13 cellular contexts compared by ENCODE assay signal in genomic region chr10:71774916-71775702, GRCh38. TPM values are rescaled to one million over a fixed set of nuclear protein-coding genes. Genes with fewer than 3 reads are reported as not detected.
A peak's percentile ranks its signal among the peaks of the same experiment; 100 is the strongest.
DNase-seq lines count a peak whose midpoint lies in the region; ATAC-seq, FAIRE-seq and TF ChIP-seq lines count a peak whose summit lies in the region.
"Had no signal": no experiment of that assay in that cellular context is flagged by ENCODE, and none has a peak within 500 bp of the region (broad histone marks: within the 10 kb centered on the region; RNA-seq: fewer than 3 reads in every experiment).

No MANE protein-coding gene starts in this region.

- peak overlapping the region; percentile 99; the same call in 1 of the 2 replicates for H3K4me2 ChIP-seq in GM12878 (ENCODE audit: control insufficient read depth, insufficient read depth)

- RAD21 ChIA-PET in GM12878 (lab: Charles Lee; ENCODE audit: unreplicated experiment): interaction anchor here (1.2 kb wide), 1 partner anchor 121 kb away, joined by 3 read pairs; no protein-coding TSS in a partner anchor

- no peaks in the 10 kb centered on the region for H3K9me3 Mint-ChIP-seq in CD8-positive, alpha-beta T cell
- no peaks in the 10 kb centered on the region for H3K9me3 Mint-ChIP-seq in natural killer cell treated with Interleukin-12 subunit alpha and Interleukin-12 subunit beta and Interleukin-15 and Interleukin-18, amount 100 ng/mL, for 72 hours
- H3K9me3 Mint-ChIP-seq: nephron had no signal

- CTCF ChIA-PET in CD8-positive, alpha-beta T cell (lab: Charles Lee): interaction anchor here (2.9 to 16.6 kb wide), 9 partner anchors 12 to 457 kb away, joined by 17 to 242 read pairs (median 38); partner anchors contain the start of gene SLC29A3
- CTCF ChIA-PET in GM12878 (lab: Yijun Ruan, JAX): interaction anchor here (1.2 to 7.2 kb wide), 10 partner anchors 17 to 274 kb away, joined by 3 to 97 read pairs (median 12); no protein-coding TSS in a partner anchor

- H3K4me3 Mint-ChIP-seq in CD8-positive, alpha-beta T cell: peak overlapping the region; percentile 95
- H3K4me3 Mint-ChIP-seq in natural killer cell treated with Interleukin-12 subunit alpha and Interleukin-12 subunit beta and Interleukin-15 and Interleukin-18, amount 100 ng/mL, for 72 hours: peak overlapping the region; percentile 41

- no peaks in the 10 kb centered on the region for H3K36me3 ChIP-seq in CD8-positive, alpha-beta T cell (ENCODE audit: insufficient read depth, low read length)
- H3K36me3 ChIP-seq in GM12878 (ENCODE audit: control insufficient read depth in 2 of 2, insufficient read depth in 2 of 2, low read length in 1 of 2): no peaks in the 10 kb centered on the region
- H3K36me3 ChIP-seq: uterus had no signal

- no peaks in the 10 kb centered on the region for H3K9me3 ChIP-seq in CD8-positive, alpha-beta T cell (ENCODE audit: low read length)
- peaks cover 4% of the 10 kb centered on the region; the same call in 2 of the 3 replicates for H3K9me3 ChIP-seq in GM12878 (replicated peaks; ENCODE audit: control insufficient read depth, insufficient read depth, low read length)
- H3K9me3 ChIP-seq: uterus had no signal

- no peak for TF ChIP-seq RAD21 in GM12878 (IDR thresholded peaks at IDR 0.05; ENCODE audit: insufficient read depth, low read depth, low read length)

- TF ChIP-seq CTCF in CD8-positive, alpha-beta T cell (IDR thresholded peaks at IDR 0.05): no peak
- TF ChIP-seq CTCF in NB4 (IDR thresholded peaks at IDR 0.05; ENCODE audit: low read depth, low read length) (no peak), GM12878 (IDR thresholded peaks at IDR 0.05 in 2 of 3, conservative IDR thresholded peaks at IDR 0.05 in 1 of 3; ENCODE audit: control insufficient read depth in 2 of 3, extremely low read depth in 1 of 3, insufficient read depth in 1 of 3, low read depth in 3 of 3, low read length in 3 of 3) (no peak)

- TF ChIP-seq EP300 in GM12878 (IDR thresholded peaks at IDR 0.05; ENCODE audit: borderline replicate concordance in 1 of 2, control insufficient read depth in 1 of 2, low read depth in 2 of 2, low read length in 2 of 2): no peak

- DNase-seq in CD8-positive, alpha-beta T cell: no peak
- DNase-seq in NB4 (ENCODE audit: low read depth) (peak; percentile 100), GM12878 (ENCODE audit: low read depth, low spot score) (no peak), NCI-H2227 (lab: John Stamatoyannopoulos, UW; ENCODE audit: unreplicated experiment) (no peak), retina (no peak)
- DNase-seq in natural killer cell treated with Interleukin-12 subunit alpha and Interleukin-12 subunit beta and Interleukin-15 and Interleukin-18, amount 100 ng/mL, for 72 hours (ENCODE audit: low spot score): no peak
- DNase-seq in stimulated activated CD4-positive, alpha-beta T cell treated with anti-CD3 and anti-CD28 coated beads, Interleukin-4, amount 100 ng/mL, for 4 hours: no peak
- DNase-seq: NCI-H2171; stimulated activated CD4-positive, alpha-beta T cell treated with anti-CD3 and anti-CD28 coated beads, Interleukin-2, amount 100 ng/mL, for 24 hours had no signal

- peaks cover 27% of the 10 kb centered on the region for H3K36me3 Mint-ChIP-seq in CD8-positive, alpha-beta T cell
- H3K36me3 Mint-ChIP-seq in natural killer cell treated with Interleukin-12 subunit alpha and Interleukin-12 subunit beta and Interleukin-15 and Interleukin-18, amount 100 ng/mL, for 72 hours: no peaks in the 10 kb centered on the region

- H3K27ac ChIP-seq in CD8-positive, alpha-beta T cell (ENCODE audit: low read depth, low read length): peak overlapping the region; percentile 21
- peak overlapping the region; percentile 4; the same call in 1 of the 2 replicates for H3K27ac ChIP-seq in GM12878 (ENCODE audit: control insufficient read depth, insufficient read depth)
- H3K27ac ChIP-seq: SK-N-MC had no signal

- no peaks in the 10 kb centered on the region for H3K27me3 Mint-ChIP-seq in CD8-positive, alpha-beta T cell (ENCODE audit: low read depth)
- H3K27me3 Mint-ChIP-seq in natural killer cell treated with Interleukin-12 subunit alpha and Interleukin-12 subunit beta and Interleukin-15 and Interleukin-18, amount 100 ng/mL, for 72 hours: no peaks in the 10 kb centered on the region

- H3K9ac ChIP-seq in GM12878 (ENCODE audit: control insufficient read depth, insufficient read depth, low read length): no peak overlapping the region

- peaks cover 17% of the 10 kb centered on the region for H3K79me2 ChIP-seq in GM12878 (ENCODE audit: control insufficient read depth, insufficient read depth, low read length)

- 0 out of 2 replicates have a peak overlapping the region, but pooled peaks have one; percentile 11 for H2AFZ ChIP-seq in GM12878 (ENCODE audit: control insufficient read depth, low read depth, low read length)

- no peak for TF ChIP-seq POLR2A in NB4 (IDR thresholded peaks at IDR 0.05; ENCODE audit: extremely low read depth, insufficient read length)
- no peak for TF ChIP-seq POLR2A in GM12878 (IDR thresholded peaks at IDR 0.05; ENCODE audit: low read depth, low read length)

- H3K4me1 ChIP-seq in CD8-positive, alpha-beta T cell (ENCODE audit: insufficient read depth, low read length): peaks cover 49% of the 10 kb centered on the region
- H3K4me1 ChIP-seq in GM12878 (ENCODE audit: control insufficient read depth, insufficient read depth, low read length): peaks cover 48% of the 10 kb centered on the region

- no peak for ATAC-seq in CD8-positive, alpha-beta T cell
- ATAC-seq in GM12878 (no peak), HG02870 (IDR thresholded peaks at IDR 0.05; ENCODE audit: unreplicated experiment) (no peak)
- peak; percentile 44 to 46 for ATAC-seq in natural killer cell treated with Interleukin-12 subunit alpha and Interleukin-12 subunit beta and Interleukin-15 and Interleukin-18, amount 100 ng/mL, for 72 hours

- BruUV-seq in GM12878 (replicated peaks; lab: Mats Ljungman, UMichigan): no TSS peak

- SMC1A ChIA-PET in GM12878 (lab: Charles Lee; ENCODE audit: uncharacterized antibody, unreplicated experiment): interaction anchor here (0.8 to 3.6 kb wide), 9 partner anchors 22 to 460 kb away, joined by 3 to 22 read pairs (median 4); no protein-coding TSS in a partner anchor

- no peaks in the 10 kb centered on the region for H3K27me3 ChIP-seq in CD8-positive, alpha-beta T cell (ENCODE audit: insufficient read depth, low read length)
- H3K27me3 ChIP-seq in GM12878 (replicated peaks in 1 of 2; ENCODE audit: control insufficient read depth in 2 of 2, insufficient read depth in 2 of 2, low read length in 1 of 2): no peaks in the 10 kb centered on the region
- H3K27me3 ChIP-seq: uterus had no signal

- POLR2A ChIA-PET in CD8-positive, alpha-beta T cell (lab: Charles Lee): interaction anchor here (0.7 to 14.9 kb wide), 6 partner anchors 22 to 396 kb away, joined by 3 to 300 read pairs (median 28); partner anchors contain the start of gene PSAP
- POLR2A ChIA-PET in GM12878 (lab: Charles Lee): no interaction called here

- H3K4me3 ChIP-seq in CD8-positive, alpha-beta T cell (ENCODE audit: low read depth, low read length): no peak overlapping the region
- peak overlapping the region; percentile 74 for H3K4me3 ChIP-seq in NB4 (ENCODE audit: low read depth, low read length)
- no peak overlapping the region for H3K4me3 ChIP-seq in GM12878
- H3K4me3 ChIP-seq: SK-N-MC, uterus had no signal

- intact Hi-C loops in CD8-positive, alpha-beta T cell (cut with DNase I, micrococcal nuclease): loop anchor here in 1 of 2 experiments (5.0 kb wide), 3 partner anchors 63 to 917 kb away; partner anchors contain the start of gene MCU
- intact Hi-C loops in GM12878 (cut with micrococcal nuclease; ENCODE audit: unreplicated experiment): no loop called here

- H3K4me1 Mint-ChIP-seq in CD8-positive, alpha-beta T cell (ENCODE audit: low read depth): peaks cover 59% of the 10 kb centered on the region
- peaks cover 44 to 57% of the 10 kb centered on the region in 2 donors for H3K4me1 Mint-ChIP-seq in natural killer cell treated with Interleukin-12 subunit alpha and Interleukin-12 subunit beta and Interleukin-15 and Interleukin-18, amount 100 ng/mL, for 72 hours (ENCODE audit: low read depth in 2 of 2)

- in situ Hi-C loops in GM12878 (cut with MboI): no loop called here

- H3K27ac Mint-ChIP-seq in CD8-positive, alpha-beta T cell: peak overlapping the region; percentile 87
- peak overlapping the region; percentile 97 to 99 for H3K27ac Mint-ChIP-seq in natural killer cell treated with Interleukin-12 subunit alpha and Interleukin-12 subunit beta and Interleukin-15 and Interleukin-18, amount 100 ng/mL, for 72 hours

- H4K20me1 ChIP-seq in GM12878 (ENCODE audit: control insufficient read depth, insufficient read depth): no peaks in the 10 kb centered on the region

- 50% methylated on average over 3 of the region's 3 CpGs for WGBS in GM12878 (ENCODE audit: insufficient coverage, insufficient replicate concordance, low lambda C conversion rate, missing lambda C conversion rate)

- no peak for FAIRE-seq in GM12878 (lab: Jason Lieb, UNC)

RNA-seq across cellular contexts. Expression of gene VSIR, which starts 1.8 kb away (rescaled TPM):
- total RNA-seq in CD8-positive, alpha-beta T cell: 10 to 100 TPM; 57.3 to 61.7 TPM
- 68.6 and 75.4 TPM in 2 replicates for total RNA-seq in GM12878 (2013; cell fraction: nucleolus; rRNA removed)
- total RNA-seq in GM12878 (2014; rRNA removed) (8.6 and 14.7 TPM in 2 replicates), GM12878 (2014; rRNA removed; fragmentation: Illumina TruSeq; extraction: Trizol) (5.1 and 5.9 TPM in 2 replicates), GM12878 (2021) (12.1 and 12.5 TPM in 2 replicates)
- polyA plus RNA-seq in GM12878 (2011; ENCODE audit: low read depth): 3.6 TPM
- polyA plus RNA-seq in GM12878 (2011; rRNA removed) (0.78 and 2.4 TPM in 2 replicates), GM12878 (2014; fragmentation: Illumina TruSeq; extraction: Trizol) (0.76 and 6.3 TPM in 2 replicates), GM12878 (2014; fragmentation: Nextera tagmentation; extraction: Ambion mirVana) (under 1 TPM; 0.19 to 0.24 TPM), GM12878 (2014; rRNA removed) (8.5 and 10.4 TPM in 2 replicates), GM12878 (2016; fragmentation: Nextera tagmentation; extraction: Ambion mirVana) (1 to 10 TPM; 7.0 to 9.2 TPM)
- polyA plus RNA-seq in GM12878 (2011; cell fraction: cytosol; rRNA removed): 2.7 and 3.3 TPM in 2 replicates
- 5.1 and 6.0 TPM in 2 replicates for polyA plus RNA-seq in GM12878 (2011; cell fraction: nucleus; rRNA removed)
- polyA plus RNA-seq in GM12878 (2012): 9.2 and 12.0 TPM in 2 replicates
- 2.6 and 5.9 TPM in 2 replicates for polyA minus RNA-seq in GM12878 (2011; rRNA and poly(A)+ RNA removed)
- 0.67 and 0.94 TPM in 2 replicates for polyA minus RNA-seq in GM12878 (2011; cell fraction: cytosol; rRNA and poly(A)+ RNA removed)
- polyA minus RNA-seq in GM12878 (2011; cell fraction: nucleus; rRNA and poly(A)+ RNA removed): 4.0 and 4.9 TPM in 2 replicates
- 10 to 100 TPM; 18.8 to 19.7 TPM for total RNA-seq in natural killer cell treated with Interleukin-12 subunit alpha and Interleukin-12 subunit beta and Interleukin-15 and Interleukin-18, amount 100 ng/mL, for 72 hours

RNA-seq across cellular contexts. Expression of gene C10orf105, which starts 55.5 kb away (rescaled TPM):
- under 1 TPM; 0.14 to 0.33 TPM for total RNA-seq in CD8-positive, alpha-beta T cell
- not detected in 2 replicates for total RNA-seq in GM12878 (2013; cell fraction: nucleolus; rRNA removed)
- total RNA-seq in GM12878 (2014; rRNA removed) (0.11 TPM in 1 of 2 replicates, not detected in the other), GM12878 (2014; rRNA removed; fragmentation: Illumina TruSeq; extraction: Trizol) (not detected in 2 replicates), GM12878 (2021) (0.03 and 0.05 TPM in 2 replicates)
- polyA plus RNA-seq in GM12878 (2011; ENCODE audit: low read depth): not detected
- polyA plus RNA-seq in GM12878 (2011; rRNA removed) (not detected in 2 replicates), GM12878 (2014; fragmentation: Illumina TruSeq; extraction: Trizol) (0.04 and 0.06 TPM in 2 replicates), GM12878 (2014; fragmentation: Nextera tagmentation; extraction: Ambion mirVana) (not detected), GM12878 (2014; rRNA removed) (0.06 and 0.18 TPM in 2 replicates), GM12878 (2016; fragmentation: Nextera tagmentation; extraction: Ambion mirVana) (not detected)
- polyA plus RNA-seq in GM12878 (2011; cell fraction: cytosol; rRNA removed): not detected in 2 replicates
- polyA plus RNA-seq in GM12878 (2011; cell fraction: nucleus; rRNA removed): not detected in 2 replicates
- 0.03 and 0.04 TPM in 2 replicates for polyA plus RNA-seq in GM12878 (2012)
- polyA minus RNA-seq in GM12878 (2011; rRNA and poly(A)+ RNA removed): not detected in 2 replicates
- not detected in 2 replicates for polyA minus RNA-seq in GM12878 (2011; cell fraction: cytosol; rRNA and poly(A)+ RNA removed)
- polyA minus RNA-seq in GM12878 (2011; cell fraction: nucleus; rRNA and poly(A)+ RNA removed): not detected in 2 replicates
- not detected for total RNA-seq in natural killer cell treated with Interleukin-12 subunit alpha and Interleukin-12 subunit beta and Interleukin-15 and Interleukin-18, amount 100 ng/mL, for 72 hours

Comparison
In these comparisons a context has a peak if more than half of its experiments do, and no peak if none do; other contexts are left out.
1. ATAC-seq: peak in natural killer cell treated with Interleukin-12 subunit alpha and Interleukin-12 subunit beta and Interleukin-15 and Interleukin-18, amount 100 ng/mL, for 72 hours (2 of 2); none in CD8-positive, alpha-beta T cell (single experiment), GM12878 (single experiment) and HG02870 (single experiment).